24 cellular contexts compared by ENCODE assay signal in genomic region chr5:90193185-90193822, GRCh38.
"Had no signal": no experiment of that assay in that cellular context is flagged by ENCODE, and none has a peak within 500 bp of the region (broad histone marks: within the 10 kb centered on the region; RNA-seq: fewer than 3 reads in every experiment).

No MANE protein-coding gene starts in this region.

- H3K4me3 Mint-ChIP-seq: immature natural killer cell; memory B cell; naive B cell; nephron; stimulated activated naive B cell treated with anti-CD40 and anti-IgM and Interleukin-4, amounts not matched to agents 10 μg/mL and 1 μg/mL and 100 μg/mL, for 72 hours; stimulated activated naive CD8-positive, alpha-beta T cell treated with anti-CD3 and anti-CD28 coated beads, Interleukin-15, amount 100 ng/mL, for 72 hours had no signal

- H3K4me3 ChIP-seq: dorsolateral prefrontal cortex, esophagus muscularis mucosa, gastrocnemius medialis, left ventricle myocardium inferior, lower lobe of right lung, psoas muscle, right lobe of liver, testis, transverse colon had no signal

- H3K9me3 ChIP-seq: esophagus muscularis mucosa, gastrocnemius medialis, left ventricle myocardium inferior, lower lobe of right lung, psoas muscle, right lobe of liver, testis, transverse colon had no signal

- H3K27ac Mint-ChIP-seq: immature natural killer cell; memory B cell; naive B cell; nephron; stimulated activated naive B cell treated with anti-CD40 and anti-IgM and Interleukin-4, amounts not matched to agents 10 μg/mL and 1 μg/mL and 100 μg/mL, for 72 hours; stimulated activated naive CD8-positive, alpha-beta T cell treated with anti-CD3 and anti-CD28 coated beads, Interleukin-15, amount 100 ng/mL, for 72 hours had no signal

- ATAC-seq: gastrocnemius medialis; left cardiac atrium; lower lobe of right lung; psoas muscle; right lobe of liver; stimulated activated naive B cell treated with anti-CD40 and anti-IgM and Interleukin-4, amounts not matched to agents 10 μg/mL and 1 μg/mL and 100 μg/mL, for 72 hours; stimulated activated naive CD8-positive, alpha-beta T cell treated with anti-CD3 and anti-CD28 coated beads, Interleukin-15, amount 100 ng/mL, for 72 hours had no signal

- FAIRE-seq: keratinocyte had no signal

- H3K4me1 ChIP-seq: esophagus muscularis mucosa, gastrocnemius medialis, left ventricle myocardium inferior, lower lobe of right lung, psoas muscle, right lobe of liver, testis had no signal

- H3K27me3 Mint-ChIP-seq: stimulated activated naive CD8-positive, alpha-beta T cell treated with anti-CD3 and anti-CD28 coated beads, Interleukin-15, amount 100 ng/mL, for 72 hours had no signal

- H3K27ac ChIP-seq: dorsolateral prefrontal cortex, epithelial cell of prostate, esophagus muscularis mucosa, gastrocnemius medialis, left ventricle myocardium inferior, lower lobe of right lung, psoas muscle, right lobe of liver, testis, transverse colon had no signal

- H3K36me3 ChIP-seq: esophagus muscularis mucosa, gastrocnemius medialis, left ventricle myocardium inferior, lower lobe of right lung, right lobe of liver, transverse colon had no signal

- DNase-seq: cortex of kidney; dorsolateral prefrontal cortex; effector memory CD4-positive, alpha-beta T cell; gastrocnemius medialis; immature natural killer cell; left cardiac atrium; left ventricle myocardium inferior; lower lobe of right lung; midbrain; naive B cell; psoas muscle; retina; right lobe of liver; stimulated activated CD4-positive, alpha-beta T cell treated with anti-CD3 and anti-CD28 coated beads, Interleukin-4, amount 100 ng/mL, for 1 hour; stimulated activated CD8-positive, alpha-beta memory T cell treated with anti-CD3 and anti-CD28 coated beads, Interleukin-4, amount 100 ng/mL, for 48 hours; stimulated activated naive B cell treated with anti-CD40 and anti-IgM and Interleukin-4, amounts not matched to agents 10 μg/mL and 1 μg/mL and 100 μg/mL, for 72 hours; stimulated activated naive CD8-positive, alpha-beta T cell treated with anti-CD3 and anti-CD28 coated beads, Interleukin-15, amount 100 ng/mL, for 72 hours; testis; transverse colon had no signal

- H3K36me3 Mint-ChIP-seq: immature natural killer cell, memory B cell had no signal

- H3K4me1 Mint-ChIP-seq: immature natural killer cell; memory B cell; nephron; stimulated activated naive CD8-positive, alpha-beta T cell treated with anti-CD3 and anti-CD28 coated beads, Interleukin-15, amount 100 ng/mL, for 72 hours had no signal

- H3K27me3 ChIP-seq: dorsolateral prefrontal cortex, esophagus muscularis mucosa, gastrocnemius medialis, right lobe of liver, testis, transverse colon had no signal
